Comparison of ENCODE assay signal across 23 cellular contexts in the genomic region with DNA sequence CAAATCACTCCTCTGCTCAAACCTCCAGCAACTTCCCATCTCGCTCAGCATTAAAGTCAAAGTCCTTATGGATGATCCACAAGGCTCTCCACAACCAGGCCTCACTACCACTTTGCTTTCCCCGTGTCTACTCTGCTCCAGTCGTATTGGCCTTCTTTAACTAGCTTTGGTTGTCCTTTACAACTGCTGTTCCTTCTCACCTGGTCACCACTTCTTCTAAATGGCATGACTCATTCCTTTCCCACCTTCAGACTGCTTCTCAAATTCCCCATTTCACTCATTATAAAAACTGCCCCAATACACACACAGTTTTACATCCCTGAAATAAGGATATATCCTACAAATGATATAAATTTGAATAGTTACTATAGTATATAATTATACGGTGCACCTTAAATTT.
"Had no signal": no experiment of that assay in that cellular context is flagged by ENCODE, and none has a peak within 500 bp of the region (broad histone marks: within the 10 kb centered on the region; RNA-seq: fewer than 3 reads in every experiment).

No MANE protein-coding gene starts in this region.

- H3K4me3 ChIP-seq: ascending aorta, body of pancreas, MG63 had no signal

- H3K36me3 ChIP-seq: ascending aorta, MG63 had no signal

- H3K4me3 Mint-ChIP-seq: activated CD8-positive, alpha-beta T cell treated with anti-CD3 and anti-CD28 coated beads for 36 hours; activated T-helper 1 cell treated with anti-CD3 and anti-CD28 coated beads, Interleukin-12 subunit alpha, Interleukin-12 subunit beta, Interleukin-2, Interleukin-4 antibody, amounts not matched to agents 30 ng/mL and 10 ng/mL and 1 ng/mL, durations not matched to agents 14 hours and 24 hours and 36 hours; T-helper 17 cell had no signal

- H3K27ac ChIP-seq: ascending aorta, body of pancreas had no signal

- H3K27ac Mint-ChIP-seq: activated CD8-positive, alpha-beta T cell treated with anti-CD3 and anti-CD28 coated beads for 36 hours; activated T-helper 1 cell treated with anti-CD3 and anti-CD28 coated beads, Interleukin-12 subunit alpha, Interleukin-12 subunit beta, Interleukin-2, Interleukin-4 antibody, amounts not matched to agents 30 ng/mL and 10 ng/mL and 1 ng/mL, durations not matched to agents 14 hours and 24 hours and 36 hours; T-helper 17 cell had no signal

- H3K9me3 ChIP-seq: body of pancreas had no signal

- H3K27me3 ChIP-seq: ascending aorta, body of pancreas, MG63 had no signal

- DNase-seq: activated CD4-positive, CD25-positive, alpha-beta regulatory T cell; activated CD8-positive, alpha-beta memory T cell treated with anti-CD3 and anti-CD28 coated beads, Interleukin-2, amount 50 U/mL, for 4 hours; activated CD8-positive, alpha-beta T cell treated with anti-CD3 and anti-CD28 coated beads for 36 hours; activated effector memory CD4-positive, alpha-beta T cell treated with Interleukin-2 at 50 U/mL for 16 hours; activated naive CD4-positive, alpha-beta T cell treated with Interleukin-2 at 50 U/mL for 16 hours; amniotic stem cell; body of pancreas; central memory CD4-positive, alpha-beta T cell; MG63; MV-4-11; NCI-H1092 treated with DMSO at 0.1 percent for 48 hours; NCI-H1417 treated with DMSO at 0.1 percent for 48 hours; NCI-H1694; NCI-H2029 treated with DMSO at 0.1 percent for 48 hours; NCI-H345; NCI-H510A; NCI-H526 treated with DMSO at 0.1 percent for 48 hours; NCI-H82; SIG-M5; T-helper 17 cell; T-helper 9 cell had no signal

- ATAC-seq: activated CD8-positive, alpha-beta T cell treated with anti-CD3 and anti-CD28 coated beads for 36 hours; body of pancreas; T-helper 17 cell had no signal

- H3K27me3 Mint-ChIP-seq: activated CD8-positive, alpha-beta T cell treated with anti-CD3 and anti-CD28 coated beads for 36 hours; T-helper 17 cell had no signal

- H3K4me1 ChIP-seq: ascending aorta, body of pancreas had no signal
